1 cellular context compared by ENCODE assay signal in the genomic region with DNA sequence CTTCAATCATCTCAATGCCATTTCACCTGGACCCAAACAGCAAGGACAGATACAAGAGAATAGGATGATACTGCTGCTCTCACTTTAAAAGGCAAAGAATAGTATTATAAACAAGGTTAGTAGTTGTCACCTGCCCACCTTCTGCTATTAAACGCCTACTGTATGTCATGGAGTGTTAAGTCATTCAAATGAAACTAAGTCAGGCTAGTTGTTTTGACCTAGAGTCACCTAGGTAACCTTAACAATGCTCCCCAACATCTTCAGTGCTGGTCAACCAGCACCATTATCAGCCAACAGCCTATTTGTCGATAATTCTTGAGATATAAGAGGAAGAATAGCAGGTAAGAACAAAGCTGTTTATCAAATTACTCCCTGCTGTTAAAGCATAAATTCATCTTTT.
TF ChIP-seq lines count a peak whose summit lies in the region.

No MANE protein-coding gene starts in this region.

TF ChIP-seq in H1, 55 proteins besides CTCF, POLR2A, EP300 and RAD21:
- TF ChIP-seq JUN (IDR thresholded peaks at IDR 0.05; ENCODE audit: low read depth, low read length) = no peak
- no peak for TF ChIP-seq JUND (IDR thresholded peaks at IDR 0.05; ENCODE audit: low read length)
- no peak for TF ChIP-seq POU5F1 (IDR thresholded peaks at IDR 0.05; ENCODE audit: low read depth, low read length)
- no peak for TF ChIP-seq KDM1A (IDR thresholded peaks at IDR 0.05; ENCODE audit: borderline replicate concordance, low read length)
- no peak for TF ChIP-seq ATF3 (IDR thresholded peaks at IDR 0.05; ENCODE audit: insufficient read depth, low read depth, low read length)
- no peak for TF ChIP-seq GTF2F1 (IDR thresholded peaks at IDR 0.05; ENCODE audit: borderline replicate concordance, low read depth, low read length)
- no peak for TF ChIP-seq RXRA (IDR thresholded peaks at IDR 0.05; ENCODE audit: insufficient read depth, low read depth, low read length)
- TF ChIP-seq KDM4A (IDR thresholded peaks at IDR 0.05; ENCODE audit: low read depth, low read length, severe bottlenecking) = no peak
- TF ChIP-seq, protein P1, sequence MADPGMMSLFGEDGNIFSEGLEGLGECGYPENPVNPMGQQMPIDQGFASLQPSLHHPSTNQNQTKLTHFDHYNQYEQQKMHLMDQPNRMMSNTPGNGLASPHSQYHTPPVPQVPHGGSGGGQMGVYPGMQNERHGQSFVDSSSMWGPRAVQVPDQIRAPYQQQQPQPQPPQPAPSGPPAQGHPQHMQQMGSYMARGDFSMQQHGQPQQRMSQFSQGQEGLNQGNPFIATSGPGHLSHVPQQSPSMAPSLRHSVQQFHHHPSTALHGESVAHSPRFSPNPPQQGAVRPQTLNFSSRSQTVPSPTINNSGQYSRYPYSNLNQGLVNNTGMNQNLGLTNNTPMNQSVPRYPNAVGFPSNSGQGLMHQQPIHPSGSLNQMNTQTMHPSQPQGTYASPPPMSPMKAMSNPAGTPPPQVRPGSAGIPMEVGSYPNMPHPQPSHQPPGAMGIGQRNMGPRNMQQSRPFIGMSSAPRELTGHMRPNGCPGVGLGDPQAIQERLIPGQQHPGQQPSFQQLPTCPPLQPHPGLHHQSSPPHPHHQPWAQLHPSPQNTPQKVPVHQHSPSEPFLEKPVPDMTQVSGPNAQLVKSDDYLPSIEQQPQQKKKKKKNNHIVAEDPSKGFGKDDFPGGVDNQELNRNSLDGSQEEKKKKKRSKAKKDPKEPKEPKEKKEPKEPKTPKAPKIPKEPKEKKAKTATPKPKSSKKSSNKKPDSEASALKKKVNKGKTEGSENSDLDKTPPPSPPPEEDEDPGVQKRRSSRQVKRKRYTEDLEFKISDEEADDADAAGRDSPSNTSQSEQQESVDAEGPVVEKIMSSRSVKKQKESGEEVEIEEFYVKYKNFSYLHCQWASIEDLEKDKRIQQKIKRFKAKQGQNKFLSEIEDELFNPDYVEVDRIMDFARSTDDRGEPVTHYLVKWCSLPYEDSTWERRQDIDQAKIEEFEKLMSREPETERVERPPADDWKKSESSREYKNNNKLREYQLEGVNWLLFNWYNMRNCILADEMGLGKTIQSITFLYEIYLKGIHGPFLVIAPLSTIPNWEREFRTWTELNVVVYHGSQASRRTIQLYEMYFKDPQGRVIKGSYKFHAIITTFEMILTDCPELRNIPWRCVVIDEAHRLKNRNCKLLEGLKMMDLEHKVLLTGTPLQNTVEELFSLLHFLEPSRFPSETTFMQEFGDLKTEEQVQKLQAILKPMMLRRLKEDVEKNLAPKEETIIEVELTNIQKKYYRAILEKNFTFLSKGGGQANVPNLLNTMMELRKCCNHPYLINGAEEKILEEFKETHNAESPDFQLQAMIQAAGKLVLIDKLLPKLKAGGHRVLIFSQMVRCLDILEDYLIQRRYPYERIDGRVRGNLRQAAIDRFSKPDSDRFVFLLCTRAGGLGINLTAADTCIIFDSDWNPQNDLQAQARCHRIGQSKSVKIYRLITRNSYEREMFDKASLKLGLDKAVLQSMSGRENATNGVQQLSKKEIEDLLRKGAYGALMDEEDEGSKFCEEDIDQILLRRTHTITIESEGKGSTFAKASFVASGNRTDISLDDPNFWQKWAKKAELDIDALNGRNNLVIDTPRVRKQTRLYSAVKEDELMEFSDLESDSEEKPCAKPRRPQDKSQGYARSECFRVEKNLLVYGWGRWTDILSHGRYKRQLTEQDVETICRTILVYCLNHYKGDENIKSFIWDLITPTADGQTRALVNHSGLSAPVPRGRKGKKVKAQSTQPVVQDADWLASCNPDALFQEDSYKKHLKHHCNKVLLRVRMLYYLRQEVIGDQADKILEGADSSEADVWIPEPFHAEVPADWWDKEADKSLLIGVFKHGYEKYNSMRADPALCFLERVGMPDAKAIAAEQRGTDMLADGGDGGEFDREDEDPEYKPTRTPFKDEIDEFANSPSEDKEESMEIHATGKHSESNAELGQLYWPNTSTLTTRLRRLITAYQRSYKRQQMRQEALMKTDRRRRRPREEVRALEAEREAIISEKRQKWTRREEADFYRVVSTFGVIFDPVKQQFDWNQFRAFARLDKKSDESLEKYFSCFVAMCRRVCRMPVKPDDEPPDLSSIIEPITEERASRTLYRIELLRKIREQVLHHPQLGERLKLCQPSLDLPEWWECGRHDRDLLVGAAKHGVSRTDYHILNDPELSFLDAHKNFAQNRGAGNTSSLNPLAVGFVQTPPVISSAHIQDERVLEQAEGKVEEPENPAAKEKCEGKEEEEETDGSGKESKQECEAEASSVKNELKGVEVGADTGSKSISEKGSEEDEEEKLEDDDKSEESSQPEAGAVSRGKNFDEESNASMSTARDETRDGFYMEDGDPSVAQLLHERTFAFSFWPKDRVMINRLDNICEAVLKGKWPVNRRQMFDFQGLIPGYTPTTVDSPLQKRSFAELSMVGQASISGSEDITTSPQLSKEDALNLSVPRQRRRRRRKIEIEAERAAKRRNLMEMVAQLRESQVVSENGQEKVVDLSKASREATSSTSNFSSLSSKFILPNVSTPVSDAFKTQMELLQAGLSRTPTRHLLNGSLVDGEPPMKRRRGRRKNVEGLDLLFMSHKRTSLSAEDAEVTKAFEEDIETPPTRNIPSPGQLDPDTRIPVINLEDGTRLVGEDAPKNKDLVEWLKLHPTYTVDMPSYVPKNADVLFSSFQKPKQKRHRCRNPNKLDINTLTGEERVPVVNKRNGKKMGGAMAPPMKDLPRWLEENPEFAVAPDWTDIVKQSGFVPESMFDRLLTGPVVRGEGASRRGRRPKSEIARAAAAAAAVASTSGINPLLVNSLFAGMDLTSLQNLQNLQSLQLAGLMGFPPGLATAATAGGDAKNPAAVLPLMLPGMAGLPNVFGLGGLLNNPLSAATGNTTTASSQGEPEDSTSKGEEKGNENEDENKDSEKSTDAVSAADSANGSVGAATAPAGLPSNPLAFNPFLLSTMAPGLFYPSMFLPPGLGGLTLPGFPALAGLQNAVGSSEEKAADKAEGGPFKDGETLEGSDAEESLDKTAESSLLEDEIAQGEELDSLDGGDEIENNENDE (IDR thresholded peaks at IDR 0.05; ENCODE audit: insufficient replicate concordance, low read length) = no peak
- TF ChIP-seq CHD2 (IDR thresholded peaks at IDR 0.05; ENCODE audit: low read length) = no peak
- TF ChIP-seq HDAC6 (IDR thresholded peaks at IDR 0.05; ENCODE audit: low read depth, low read length) = no peak
- no peak for TF ChIP-seq RBBP5 (IDR thresholded peaks at IDR 0.05; ENCODE audit: borderline replicate concordance, low read depth, low read length)
- TF ChIP-seq SP1 (IDR thresholded peaks at IDR 0.05; ENCODE audit: low read depth, low read length) = no peak
- no peak for TF ChIP-seq TEAD4 (IDR thresholded peaks at IDR 0.05; ENCODE audit: low read depth, low read length)
